In genomic region chr3:99939834-99940233, GRCh38 we compare ENCODE assay signal across 1 cellular context.
TF ChIP-seq lines count a peak whose summit lies in the region.

No MANE protein-coding gene starts in this region.

TF ChIP-seq in HepG2, 621 proteins besides CTCF, POLR2A, EP300 and RAD21:
- TF ChIP-seq SIX4 (CRISPR knock-in tag; IDR thresholded peaks at IDR 0.05) (no peak), FOXA3 (CRISPR knock-in tag; IDR thresholded peaks at IDR 0.05) (0 out of 2 replicates have a peak, but pooled peaks have one; percentile 41), HNF4A (CRISPR knock-in tag; IDR thresholded peaks at IDR 0.05) (peak; percentile 27; the same call in 1 of the 2 replicates), CENPX (CRISPR knock-in tag; IDR thresholded peaks at IDR 0.05) (no peak), NFATC3 (CRISPR knock-in tag; IDR thresholded peaks at IDR 0.05) (no peak), AHDC1 (CRISPR knock-in tag; IDR thresholded peaks at IDR 0.05; ENCODE audit: borderline replicate concordance) (peak; percentile 58; the same call in 1 of the 2 replicates)
- TF ChIP-seq, protein P1, sequence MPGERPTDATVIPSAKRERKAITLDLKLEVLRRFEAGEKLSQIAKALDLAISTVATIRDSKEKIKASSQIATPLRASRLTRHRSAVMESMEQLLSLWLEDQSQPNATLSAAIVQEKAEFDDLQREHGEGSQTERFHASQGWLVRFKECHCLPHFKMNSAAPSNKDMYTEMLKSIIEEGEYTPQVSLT (CRISPR knock-in tag; IDR thresholded peaks at IDR 0.05; ENCODE audit: borderline replicate concordance, low read depth) = no peak
- TF ChIP-seq, protein P2, sequence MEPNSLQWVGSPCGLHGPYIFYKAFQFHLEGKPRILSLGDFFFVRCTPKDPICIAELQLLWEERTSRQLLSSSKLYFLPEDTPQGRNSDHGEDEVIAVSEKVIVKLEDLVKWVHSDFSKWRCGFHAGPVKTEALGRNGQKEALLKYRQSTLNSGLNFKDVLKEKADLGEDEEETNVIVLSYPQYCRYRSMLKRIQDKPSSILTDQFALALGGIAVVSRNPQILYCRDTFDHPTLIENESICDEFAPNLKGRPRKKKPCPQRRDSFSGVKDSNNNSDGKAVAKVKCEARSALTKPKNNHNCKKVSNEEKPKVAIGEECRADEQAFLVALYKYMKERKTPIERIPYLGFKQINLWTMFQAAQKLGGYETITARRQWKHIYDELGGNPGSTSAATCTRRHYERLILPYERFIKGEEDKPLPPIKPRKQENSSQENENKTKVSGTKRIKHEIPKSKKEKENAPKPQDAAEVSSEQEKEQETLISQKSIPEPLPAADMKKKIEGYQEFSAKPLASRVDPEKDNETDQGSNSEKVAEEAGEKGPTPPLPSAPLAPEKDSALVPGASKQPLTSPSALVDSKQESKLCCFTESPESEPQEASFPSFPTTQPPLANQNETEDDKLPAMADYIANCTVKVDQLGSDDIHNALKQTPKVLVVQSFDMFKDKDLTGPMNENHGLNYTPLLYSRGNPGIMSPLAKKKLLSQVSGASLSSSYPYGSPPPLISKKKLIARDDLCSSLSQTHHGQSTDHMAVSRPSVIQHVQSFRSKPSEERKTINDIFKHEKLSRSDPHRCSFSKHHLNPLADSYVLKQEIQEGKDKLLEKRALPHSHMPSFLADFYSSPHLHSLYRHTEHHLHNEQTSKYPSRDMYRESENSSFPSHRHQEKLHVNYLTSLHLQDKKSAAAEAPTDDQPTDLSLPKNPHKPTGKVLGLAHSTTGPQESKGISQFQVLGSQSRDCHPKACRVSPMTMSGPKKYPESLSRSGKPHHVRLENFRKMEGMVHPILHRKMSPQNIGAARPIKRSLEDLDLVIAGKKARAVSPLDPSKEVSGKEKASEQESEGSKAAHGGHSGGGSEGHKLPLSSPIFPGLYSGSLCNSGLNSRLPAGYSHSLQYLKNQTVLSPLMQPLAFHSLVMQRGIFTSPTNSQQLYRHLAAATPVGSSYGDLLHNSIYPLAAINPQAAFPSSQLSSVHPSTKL (CRISPR knock-in tag; IDR thresholded peaks at IDR 0.05) = 0 out of 2 replicates have a peak, but pooled peaks have one; percentile 12
- TF ChIP-seq, protein P3, sequence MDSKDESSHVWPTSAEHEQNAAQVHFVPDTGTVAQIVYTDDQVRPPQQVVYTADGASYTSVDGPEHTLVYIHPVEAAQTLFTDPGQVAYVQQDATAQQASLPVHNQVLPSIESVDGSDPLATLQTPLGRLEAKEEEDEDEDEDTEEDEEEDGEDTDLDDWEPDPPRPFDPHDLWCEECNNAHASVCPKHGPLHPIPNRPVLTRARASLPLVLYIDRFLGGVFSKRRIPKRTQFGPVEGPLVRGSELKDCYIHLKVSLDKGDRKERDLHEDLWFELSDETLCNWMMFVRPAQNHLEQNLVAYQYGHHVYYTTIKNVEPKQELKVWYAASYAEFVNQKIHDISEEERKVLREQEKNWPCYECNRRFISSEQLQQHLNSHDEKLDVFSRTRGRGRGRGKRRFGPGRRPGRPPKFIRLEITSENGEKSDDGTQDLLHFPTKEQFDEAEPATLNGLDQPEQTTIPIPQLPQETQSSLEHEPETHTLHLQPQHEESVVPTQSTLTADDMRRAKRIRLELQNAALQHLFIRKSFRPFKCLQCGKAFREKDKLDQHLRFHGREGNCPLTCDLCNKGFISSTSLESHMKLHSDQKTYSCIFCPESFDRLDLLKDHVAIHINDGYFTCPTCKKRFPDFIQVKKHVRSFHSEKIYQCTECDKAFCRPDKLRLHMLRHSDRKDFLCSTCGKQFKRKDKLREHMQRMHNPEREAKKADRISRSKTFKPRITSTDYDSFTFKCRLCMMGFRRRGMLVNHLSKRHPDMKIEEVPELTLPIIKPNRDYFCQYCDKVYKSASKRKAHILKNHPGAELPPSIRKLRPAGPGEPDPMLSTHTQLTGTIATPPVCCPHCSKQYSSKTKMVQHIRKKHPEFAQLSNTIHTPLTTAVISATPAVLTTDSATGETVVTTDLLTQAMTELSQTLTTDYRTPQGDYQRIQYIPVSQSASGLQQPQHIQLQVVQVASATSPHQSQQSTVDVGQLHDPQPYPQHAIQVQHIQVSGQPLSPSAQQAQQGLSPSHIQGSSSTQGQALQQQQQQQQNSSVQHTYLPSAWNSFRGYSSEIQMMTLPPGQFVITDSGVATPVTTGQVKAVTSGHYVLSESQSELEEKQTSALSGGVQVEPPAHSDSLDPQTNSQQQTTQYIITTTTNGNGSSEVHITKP (CRISPR knock-in tag; IDR thresholded peaks at IDR 0.05; ENCODE audit: low read depth) = no peak
